Comparison of ENCODE assay signal across 22 cellular contexts in the genomic region with DNA sequence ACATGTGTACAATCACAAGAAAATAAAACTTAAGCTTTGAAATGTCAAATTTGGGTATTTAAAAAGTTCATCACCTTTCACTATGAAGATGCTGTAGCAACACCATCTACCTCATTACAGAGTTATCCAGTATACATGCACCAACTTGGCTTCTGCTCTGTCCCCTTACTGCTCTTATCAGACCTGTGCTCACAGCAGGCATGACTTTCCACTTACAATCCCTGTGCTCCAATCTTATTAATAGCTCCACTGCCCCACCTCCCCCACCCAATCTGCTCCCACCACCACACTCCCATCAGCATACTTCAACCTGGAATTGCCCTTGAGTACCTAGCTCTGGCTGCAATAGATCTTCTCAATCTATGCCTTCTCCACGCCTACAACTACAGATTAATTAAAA. TPM values are rescaled to one million over a fixed set of nuclear protein-coding genes. Genes with fewer than 3 reads are reported as not detected.
A peak's percentile ranks its signal among the peaks of the same experiment; 100 is the strongest.
DNase-seq lines count a peak whose midpoint lies in the region; ATAC-seq and TF ChIP-seq lines count a peak whose summit lies in the region.
"Had no signal": no experiment of that assay in that cellular context is flagged by ENCODE, and none has a peak within 500 bp of the region (broad histone marks: within the 10 kb centered on the region; RNA-seq: fewer than 3 reads in every experiment).

No MANE protein-coding gene starts in this region.

- H3K27ac Mint-ChIP-seq in activated T-helper 17 cell treated with anti-CD3 and anti-CD28 coated beads, Interleukin-2, amount 50 U/mL, for 72 hours, result peak overlapping the region; percentile 43
- H3K27ac Mint-ChIP-seq: B cell; CD4-positive, CD25-positive, alpha-beta regulatory T cell; CD8-positive, alpha-beta T cell had no signal

- peaks cover 5% of the 10 kb centered on the region for H3K4me1 Mint-ChIP-seq in activated T-helper 17 cell treated with anti-CD3 and anti-CD28 coated beads, Interleukin-2, amount 50 U/mL, for 72 hours
- H3K4me1 Mint-ChIP-seq: B cell had no signal

- H3K36me3 ChIP-seq in heart left ventricle, result peaks cover 0 to 67% (median 53%) of the 10 kb centered on the region in 9 donors
- H3K36me3 ChIP-seq in upper lobe of right lung, result peaks cover 58% of the 10 kb centered on the region

- H3K36me3 Mint-ChIP-seq in activated T-helper 17 cell treated with anti-CD3 and anti-CD28 coated beads, Interleukin-2, amount 50 U/mL, for 72 hours (ENCODE audit: low read depth), result peaks cover 85% of the 10 kb centered on the region

- DNase-seq in NCI-H82 (lab: John Stamatoyannopoulos, UW), result peak; percentile 6
- DNase-seq in NCI-H82 treated with DMSO at 0.1 percent for 48 hours (lab: John Stamatoyannopoulos, UW; ENCODE audit: unreplicated experiment), result no peak
- peak in 2 of 5 donors; percentile 39 to 45 for DNase-seq in heart left ventricle
- DNase-seq in left ventricle myocardium superior, result peak; percentile 32
- DNase-seq in activated CD8-positive, alpha-beta memory T cell treated with anti-CD3 and anti-CD28 coated beads, Interleukin-2, amount 50 U/mL, for 48 hours, result no peak
- no peak for DNase-seq in GM10266 (ENCODE audit: extremely low spot score)
- no peak for DNase-seq in upper lobe of right lung
- DNase-seq: Caco-2; CD4-positive, CD25-positive, alpha-beta regulatory T cell; CD8-positive, alpha-beta T cell; DMS153; DND-41; GM23248; H7; HCEC 1CT had no signal

- H3K9me3 ChIP-seq in heart left ventricle (no peaks in the 10 kb centered on the region), upper lobe of right lung (no peaks in the 10 kb centered on the region)
- H3K9me3 ChIP-seq: BLaER1, Caco-2 had no signal

- no peaks in the 10 kb centered on the region for H3K9me3 Mint-ChIP-seq in activated T-helper 17 cell treated with anti-CD3 and anti-CD28 coated beads, Interleukin-2, amount 50 U/mL, for 72 hours
- H3K9me3 Mint-ChIP-seq: CD4-positive, CD25-positive, alpha-beta regulatory T cell; CD8-positive, alpha-beta T cell had no signal

- ATAC-seq in activated T-helper 17 cell treated with anti-CD3 and anti-CD28 coated beads, Interleukin-2, amount 50 U/mL, for 72 hours (replicated peaks), result no peak
- ATAC-seq in heart left ventricle, result peak; percentile 80 to 99 (median 90)
- peak; percentile 100 for ATAC-seq in left ventricle myocardium superior
- no peak for ATAC-seq in upper lobe of right lung
- ATAC-seq: CD8-positive, alpha-beta T cell; GM12878 had no signal

- no peaks in the 10 kb centered on the region for H3K4me1 ChIP-seq in heart left ventricle
- no peaks in the 10 kb centered on the region for H3K4me1 ChIP-seq in upper lobe of right lung
- H3K4me1 ChIP-seq: BLaER1 had no signal

- H3K27me3 Mint-ChIP-seq in activated T-helper 17 cell treated with anti-CD3 and anti-CD28 coated beads, Interleukin-2, amount 50 U/mL, for 72 hours, result no peaks in the 10 kb centered on the region
- H3K27me3 Mint-ChIP-seq: B cell; CD4-positive, CD25-positive, alpha-beta regulatory T cell had no signal

- WGBS in heart left ventricle, 4 donors, result 69 to 93% (median 76%) methylated on average over 1 of the region's 1 CpG

- H3K4me3 ChIP-seq in heart left ventricle (no peak overlapping the region), upper lobe of right lung (no peak overlapping the region)
- H3K4me3 ChIP-seq: BLaER1, GM12878, GM23248 had no signal

- H3K27ac ChIP-seq in heart left ventricle (peak overlapping the region in 1 of 12 donors; percentile 19), upper lobe of right lung (no peak overlapping the region)
- H3K27ac ChIP-seq: 22Rv1, BLaER1, C4-2B, GM23248 had no signal

- intact Hi-C loops in heart left ventricle (cut with DNase I), result no loop called here
- intact Hi-C loops in left ventricle myocardium superior (cut with micrococcal nuclease), result no loop called here
- intact Hi-C loops in upper lobe of right lung (cut with DNase I), result no loop called here

- no peak for TF ChIP-seq POLR2A in heart left ventricle (IDR thresholded peaks at IDR 0.05)

- H3K4me3 Mint-ChIP-seq in activated T-helper 17 cell treated with anti-CD3 and anti-CD28 coated beads, Interleukin-2, amount 50 U/mL, for 72 hours, result no peak overlapping the region
- H3K4me3 Mint-ChIP-seq: B cell; CD4-positive, CD25-positive, alpha-beta regulatory T cell; CD8-positive, alpha-beta T cell had no signal

- H3K27me3 ChIP-seq in heart left ventricle (no peaks in the 10 kb centered on the region), upper lobe of right lung (no peaks in the 10 kb centered on the region)
- H3K27me3 ChIP-seq: BLaER1 had no signal

- TF ChIP-seq CTCF in heart left ventricle (IDR thresholded peaks at IDR 0.05) (no peak), GM10266 (IDR thresholded peaks at IDR 0.05; ENCODE audit: control insufficient read depth, insufficient read depth, low read depth, missing control alignments) (no peak), upper lobe of right lung (IDR thresholded peaks at IDR 0.05) (no peak)

RNA-seq across cellular contexts. Expression of a gene that starts 13.3 kb away (rescaled TPM):
- total RNA-seq in activated T-helper 17 cell treated with anti-CD3 and anti-CD28 coated beads, Interleukin-2, amount 50 U/mL, for 72 hours, result 10 to 100 TPM; 17.7 to 32.4 TPM
- total RNA-seq in heart left ventricle, result 10 to 100 TPM; 13.6 to 28.2 (median 19.2) TPM
- 1 to 10 TPM; 6.1 to 8.2 TPM for polyA plus RNA-seq in heart left ventricle
- total RNA-seq in left ventricle myocardium superior, result 15.2 TPM
- 47.4 TPM for total RNA-seq in upper lobe of right lung

RNA-seq across cellular contexts. Expression of a gene that starts 25.2 kb away (rescaled TPM):
- total RNA-seq in activated T-helper 17 cell treated with anti-CD3 and anti-CD28 coated beads, Interleukin-2, amount 50 U/mL, for 72 hours, result 10 to 100 TPM; 15.0 to 33.9 TPM
- total RNA-seq in heart left ventricle (1 to 10 TPM in 2 of 9 donors, under 1 TPM in 7; 0.22 to 7.9 (median 0.50) TPM), left ventricle myocardium superior (0.42 TPM), upper lobe of right lung (7.7 TPM)
- polyA plus RNA-seq in heart left ventricle, result under 1 TPM; 0.15 to 0.30 TPM
- total RNA-seq: Caco-2, H1, H7 had no signal
- polyA plus RNA-seq: H1 had no signal

Comparison
In these comparisons a context has a peak if more than half of its experiments do, and no peak if none do; other contexts are left out.
1. DNase-seq: peak in NCI-H82 (single experiment) and left ventricle myocardium superior (single experiment); none in NCI-H82 treated with DMSO at 0.1 percent for 48 hours (single experiment), activated CD8-positive, alpha-beta memory T cell treated with anti-CD3 and anti-CD28 coated beads, Interleukin-2, amount 50 U/mL, for 48 hours (single experiment), GM10266 (single experiment) and upper lobe of right lung (single experiment).
2. ATAC-seq: peak in heart left ventricle (4 of 4) and left ventricle myocardium superior (single experiment); none in activated T-helper 17 cell treated with anti-CD3 and anti-CD28 coated beads, Interleukin-2, amount 50 U/mL, for 72 hours (single experiment) and upper lobe of right lung (single experiment).